ENCODE assay signal across 8 cellular contexts in genomic region chr6:108497883-108498282, GRCh38.
DNase-seq lines count a peak whose midpoint lies in the region; ATAC-seq, FAIRE-seq and TF ChIP-seq lines count a peak whose summit lies in the region.

No MANE protein-coding gene starts in this region.

- H3K27me3 ChIP-seq in bronchial epithelial cell (ENCODE audit: control insufficient read depth, insufficient read depth, low read length) (no peaks in the 10 kb centered on the region), neural cell (ENCODE audit: insufficient read depth, low read depth, low read length) (no peaks in the 10 kb centered on the region)

- no peak for DNase-seq in AG04449 (ENCODE audit: low read depth, low spot score)
- peak; percentile 8 to 12 for DNase-seq in NCI-H1930 (lab: John Stamatoyannopoulos, UW)
- peak; percentile 52 for DNase-seq in bronchial epithelial cell (ENCODE audit: low read depth)
- no peak for DNase-seq in NCI-H187 (lab: John Stamatoyannopoulos, UW)
- DNase-seq in occipital lobe (lab: John Stamatoyannopoulos, UW) = no peak

- TF ChIP-seq RAD21 in neural cell (conservative IDR thresholded peaks at IDR 0.05) = peak; percentile 17

- H3K9ac ChIP-seq in neural cell (ENCODE audit: low read length) = no peak overlapping the region

- H3F3A ChIP-seq in neural cell (ENCODE audit: insufficient read depth, low read length, poor library complexity, severe bottlenecking) = no peaks in the 10 kb centered on the region

- TF ChIP-seq CTCF in AG04449 (IDR thresholded peaks at IDR 0.05; ENCODE audit: insufficient read depth, low read length, missing control alignments) (peak; percentile 42), bronchial epithelial cell (IDR thresholded peaks at IDR 0.05; ENCODE audit: insufficient read depth, low read length, severe bottlenecking) (peak; percentile 64), neural cell (IDR thresholded peaks at IDR 0.05; ENCODE audit: poor library complexity, severe bottlenecking) (no peak)

- no peaks in the 10 kb centered on the region for H3K9me3 ChIP-seq in neural cell (ENCODE audit: low read length)

- no peak overlapping the region for H3K4me2 ChIP-seq in neural cell (ENCODE audit: low read length)

- CTCF ChIA-PET in AG04449 (lab: Yijun Ruan, JAX) = interaction anchor here (0.9 to 1.5 kb wide), 7 partner anchors 9 to 385 kb away, joined by 3 to 7 read pairs (median 4); no protein-coding TSS in a partner anchor

- FAIRE-seq in G401.6 (lab: Jason Lieb, UNC) (peak; percentile 21), bronchial epithelial cell (lab: Jason Lieb, UNC) (no peak)

- H4K20me1 ChIP-seq in neural cell (ENCODE audit: insufficient read depth) = no peaks in the 10 kb centered on the region

- H3K79me2 ChIP-seq in neural cell (replicated peaks; ENCODE audit: insufficient read depth, low read length) = no peaks in the 10 kb centered on the region

- H3K9me2 ChIP-seq in neural cell (ENCODE audit: insufficient read depth, low read length) = no peaks in the 10 kb centered on the region

- H3K36me3 ChIP-seq in bronchial epithelial cell (ENCODE audit: control insufficient read depth, insufficient read depth, low read length) (no peaks in the 10 kb centered on the region), neural cell (ENCODE audit: insufficient read depth, low read length) (no peaks in the 10 kb centered on the region)

- H2AFZ ChIP-seq in neural cell (ENCODE audit: low read depth, low read length) = no peak overlapping the region

- no peak for ATAC-seq in HG03175 (IDR thresholded peaks at IDR 0.05; ENCODE audit: unreplicated experiment)

- H3K4me3 ChIP-seq in AG04449 (ENCODE audit: low read depth, low read length) (no peak overlapping the region), bronchial epithelial cell (ENCODE audit: low read depth, low read length) (no peak overlapping the region), neural cell (ENCODE audit: low read length) (no peak overlapping the region)

- no peak for TF ChIP-seq EP300 in neural cell (conservative IDR thresholded peaks at IDR 0.05; ENCODE audit: poor library complexity, severe bottlenecking)

- no peak overlapping the region for H3K27ac ChIP-seq in neural cell (ENCODE audit: low read length)

- POLR2A ChIA-PET in AG04449 (lab: Yijun Ruan, JAX) = no interaction called here

TF ChIP-seq in neural cell, 6 proteins besides CTCF, POLR2A, EP300 and RAD21:
- TF ChIP-seq POLR2AphosphoS5 (IDR thresholded peaks at IDR 0.05) = no peak
- TF ChIP-seq REST (IDR thresholded peaks at IDR 0.05; ENCODE audit: borderline replicate concordance) = no peak
- no peak for TF ChIP-seq MXI1 (conservative IDR thresholded peaks at IDR 0.05; ENCODE audit: poor library complexity, severe bottlenecking)
- TF ChIP-seq SMC3 (conservative IDR thresholded peaks at IDR 0.05; ENCODE audit: poor library complexity) = no peak
- TF ChIP-seq EZH2 (IDR thresholded peaks at IDR 0.05; ENCODE audit: borderline replicate concordance, insufficient read depth, low read length, poor library complexity, severe bottlenecking) = no peak
- no peak for TF ChIP-seq TAF1 (IDR thresholded peaks at IDR 0.05; ENCODE audit: low read depth)

Comparison
In these comparisons a context has a peak if more than half of its experiments do, and no peak if none do; other contexts are left out.
1. DNase-seq: peak in NCI-H1930 (2 of 2) and bronchial epithelial cell (single experiment); none in AG04449 (single experiment), NCI-H187 (0 of 2) and occipital lobe (single experiment).